Comparison of ENCODE assay signal across 1 cellular context in genomic region chr2:138501427-138502252, GRCh38.
TF ChIP-seq lines count a peak whose summit lies in the region.

Gene SPOPL, plus strand, starts transcription at chr2:138501770. Its CDS starts 48,447 bp downstream, at chr2:138550217.

TF ChIP-seq in K562, 482 proteins besides CTCF, POLR2A, EP300 and RAD21 (continued from another document and continues in another):
- TF ChIP-seq SMARCA5 (IDR thresholded peaks at IDR 0.05) (no peak), ZNF655 (CRISPR knock-in tag; IDR thresholded peaks at IDR 0.05) (no peak), ZNF408 (CRISPR knock-in tag; IDR thresholded peaks at IDR 0.05; ENCODE audit: low read depth) (no peak), HMG20B (CRISPR knock-in tag; IDR thresholded peaks at IDR 0.05) (no peak), LARP7 (IDR thresholded peaks at IDR 0.05) (no peak), MTF1 (CRISPR knock-in tag; IDR thresholded peaks at IDR 0.05; ENCODE audit: borderline replicate concordance) (no peak), CREB3 (tag; conservative IDR thresholded peaks at IDR 0.05; ENCODE audit: low read depth) (no peak), RFX5 (IDR thresholded peaks at IDR 0.05; ENCODE audit: low read depth, low read length) (no peak), SMAD1 (IDR thresholded peaks at IDR 0.05; ENCODE audit: low read depth, low read length, partially characterized antibody) (peak; percentile 47), ZBTB2 (IDR thresholded peaks at IDR 0.05) (no peak), ZNF224 (CRISPR knock-in tag; IDR thresholded peaks at IDR 0.05) (no peak), ELF4 (CRISPR knock-in tag; IDR thresholded peaks at IDR 0.05) (no peak), GTF2F1 (IDR thresholded peaks at IDR 0.05; ENCODE audit: low read depth, low read length) (no peak), NR2C1 (IDR thresholded peaks at IDR 0.05) (no peak), NR2C1 (tag; IDR thresholded peaks at IDR 0.05) (no peak), ZNF24 (IDR thresholded peaks at IDR 0.05) (no peak), RCOR1 (IDR thresholded peaks at IDR 0.05; ENCODE audit: borderline replicate concordance in 1 of 2, low read depth in 2 of 2, low read length in 2 of 2) (no peak), HNRNPL (IDR thresholded peaks at IDR 0.05; ENCODE audit: low read depth, low read length) (no peak), FOXO4 (CRISPR knock-in tag; IDR thresholded peaks at IDR 0.05) (no peak), ETV1 (tag; conservative IDR thresholded peaks at IDR 0.05; ENCODE audit: low read depth) (peak; percentile 45), ILF3 (IDR thresholded peaks at IDR 0.05; ENCODE audit: borderline replicate concordance) (no peak), PPARD (CRISPR knock-in tag; IDR thresholded peaks at IDR 0.05) (no peak), NCOA1 (IDR thresholded peaks at IDR 0.05; ENCODE audit: low read depth) (no peak), THRB (CRISPR knock-in tag; conservative IDR thresholded peaks at IDR 0.05) (no peak), E2F4 (CRISPR knock-in tag; IDR thresholded peaks at IDR 0.05; ENCODE audit: low read depth) (no peak), SMARCB1 (IDR thresholded peaks at IDR 0.05; ENCODE audit: insufficient read length, low read depth) (no peak), ARID4B (CRISPR knock-in tag; IDR thresholded peaks at IDR 0.05) (no peak; the same call in 1 of the 2 replicates), MCM3 (IDR thresholded peaks at IDR 0.05) (no peak), TEAD2 (tag; IDR thresholded peaks at IDR 0.05) (no peak), NFRKB (IDR thresholded peaks at IDR 0.05; ENCODE audit: low read depth) (0 out of 2 replicates have a peak, but pooled peaks have one; percentile 57), POU5F1 (IDR thresholded peaks at IDR 0.05; ENCODE audit: borderline replicate concordance, low read depth, low read length, partially characterized antibody) (no peak), CEBPB (tag; IDR thresholded peaks at IDR 0.05) (no peak), RBM14 (IDR thresholded peaks at IDR 0.05; ENCODE audit: borderline replicate concordance, insufficient read depth, low read depth, low read length) (no peak), GATAD2A (IDR thresholded peaks at IDR 0.05) (no peak), CBFB (CRISPR knock-in tag; IDR thresholded peaks at IDR 0.05) (no peak), ZNF592 (IDR thresholded peaks at IDR 0.05) (peak; percentile 73; the same call in 1 of the 2 replicates), HINFP (tag; conservative IDR thresholded peaks at IDR 0.05; ENCODE audit: low read depth) (no peak), ZNF695 (CRISPR knock-in tag; IDR thresholded peaks at IDR 0.05) (no peak), BCL6 (CRISPR knock-in tag; IDR thresholded peaks at IDR 0.05) (no peak), ZBTB7A (IDR thresholded peaks at IDR 0.05; ENCODE audit: borderline replicate concordance, control insufficient read depth, low read depth, low read length) (peak; percentile 55; the same call in 1 of the 2 replicates), AFF4 (CRISPR knock-in tag; IDR thresholded peaks at IDR 0.05) (no peak), ZBTB8A (IDR thresholded peaks at IDR 0.05; ENCODE audit: partially characterized antibody) (no peak)
